18 cellular contexts compared by ENCODE assay signal in genomic region chr16:49514391-49514980, GRCh38.
DNase-seq lines count a peak whose midpoint lies in the region; ATAC-seq and TF ChIP-seq lines count a peak whose summit lies in the region.
"Had no signal": no experiment of that assay in that cellular context is flagged by ENCODE, and none has a peak within 500 bp of the region (broad histone marks: within the 10 kb centered on the region; RNA-seq: fewer than 3 reads in every experiment).

No MANE protein-coding gene starts in this region.

- H2AFZ ChIP-seq in neural progenitor cell (replicated peaks) (no peak overlapping the region), PC-9 (no peak overlapping the region)

- H3K9me3 ChIP-seq in neural progenitor cell (ENCODE audit: low read depth) (no peaks in the 10 kb centered on the region), upper lobe of right lung (no peaks in the 10 kb centered on the region), PC-9 (ENCODE audit: insufficient read depth, low read depth) (no peaks in the 10 kb centered on the region)

- ATAC-seq in WTC11 (no peak), upper lobe of right lung (no peak), GM18511 (IDR thresholded peaks at IDR 0.05; ENCODE audit: unreplicated experiment) (no peak)
- ATAC-seq: K562 had no signal

- H3K4me3 Mint-ChIP-seq in WTC11 (no peak overlapping the region), neural progenitor cell (no peak overlapping the region)

- H3K4me2 ChIP-seq in neural progenitor cell (no peak overlapping the region), PC-9 (no peak overlapping the region)

- H3K36me3 Mint-ChIP-seq in WTC11 (no peaks in the 10 kb centered on the region; the same call in none of the 2 replicates), neural progenitor cell (peaks cover 13% of the 10 kb centered on the region)

- H3K79me2 ChIP-seq in neural progenitor cell (ENCODE audit: low read depth) (no peaks in the 10 kb centered on the region), PC-9 (ENCODE audit: low read depth) (no peaks in the 10 kb centered on the region)

- H3K4me1 Mint-ChIP-seq in WTC11 (no peaks in the 10 kb centered on the region), neural progenitor cell (peaks cover 10% of the 10 kb centered on the region)

- POLR2A ChIA-PET in WTC11 (lab: Charles Lee), result interaction anchor here (0.6 kb wide), 1 partner anchor 294 kb away, joined by 3 read pairs; no protein-coding TSS in a partner anchor
- POLR2A ChIA-PET in PC-9 (lab: Charles Lee; ENCODE audit: unreplicated experiment), result no interaction called here

- H3K9me3 Mint-ChIP-seq in WTC11 (no peaks in the 10 kb centered on the region), neural progenitor cell (no peaks in the 10 kb centered on the region)

- H3K36me3 ChIP-seq in neural progenitor cell (no peaks in the 10 kb centered on the region), upper lobe of right lung (no peaks in the 10 kb centered on the region), PC-9 (ENCODE audit: low read depth) (no peaks in the 10 kb centered on the region)

- no peak overlapping the region for H3K9ac ChIP-seq in neural progenitor cell

- peak; percentile 79 for DNase-seq in NCI-H82 (lab: John Stamatoyannopoulos, UW)
- no peak for DNase-seq in NCI-H82 treated with DMSO at 0.1 percent for 48 hours (lab: John Stamatoyannopoulos, UW; ENCODE audit: unreplicated experiment)
- no peak for DNase-seq in WTC11 (ENCODE audit: low spot score)
- DNase-seq in neural progenitor cell (ENCODE audit: low spot score), result peak; percentile 58
- DNase-seq in upper lobe of right lung, result peak; percentile 58
- DNase-seq in GM03348 (ENCODE audit: low spot score), result no peak
- DNase-seq in PC-9, result no peak
- DNase-seq: DMS153, GF-D8, NCI-H1092 treated with DMSO at 0.1 percent for 48 hours, NCI-H187 treated with DMSO at 0.1 percent for 48 hours, NCI-H345, OCI-M1, SHP77 treated with DMSO at 0.1 percent for 48 hours, T-helper 1 cell had no signal

- H3K4me3 ChIP-seq in neural progenitor cell (no peak overlapping the region), upper lobe of right lung (no peak overlapping the region), PC-9 (no peak overlapping the region)
- H3K4me3 ChIP-seq: K562 had no signal

- H3K27me3 Mint-ChIP-seq in WTC11 (ENCODE audit: low read depth) (no peaks in the 10 kb centered on the region), neural progenitor cell (ENCODE audit: insufficient read depth, low read depth) (peaks cover 5% of the 10 kb centered on the region)

- intact Hi-C loops in upper lobe of right lung (cut with DNase I), result no loop called here
- intact Hi-C loops in PC-9 (cut with micrococcal nuclease; ENCODE audit: unreplicated experiment), result no loop called here

- H3K27me3 ChIP-seq in neural progenitor cell (no peaks in the 10 kb centered on the region), upper lobe of right lung (no peaks in the 10 kb centered on the region), PC-9 (ENCODE audit: insufficient read depth, low read depth) (peaks cover 83% of the 10 kb centered on the region)

- H3K27ac Mint-ChIP-seq in WTC11 (peak overlapping the region; percentile 45; the same call in 1 of the 2 replicates), neural progenitor cell (peak overlapping the region; percentile 6)

- no peaks in the 10 kb centered on the region for H3K9me2 ChIP-seq in PC-9 (ENCODE audit: insufficient read depth)

- CTCF ChIA-PET in WTC11 (lab: Charles Lee) (interaction anchor here (0.9 to 1.2 kb wide), 4 partner anchors 75 to 190 kb away, joined by 3 to 7 read pairs (median 3); no protein-coding TSS in a partner anchor), PC-9 (lab: Charles Lee) (no interaction called here)

- TF ChIP-seq CTCF in WTC11 (IDR thresholded peaks at IDR 0.05) (no peak), neural progenitor cell (IDR thresholded peaks at IDR 0.05) (no peak), upper lobe of right lung (IDR thresholded peaks at IDR 0.05) (no peak), PC-9 (conservative IDR thresholded peaks at IDR 0.05) (no peak)

- H4K20me1 ChIP-seq in neural progenitor cell (ENCODE audit: low read depth) (peaks cover 25% of the 10 kb centered on the region), PC-9 (ENCODE audit: insufficient read depth) (no peaks in the 10 kb centered on the region)

- H3F3A ChIP-seq in neural progenitor cell (ENCODE audit: low read depth) (no peaks in the 10 kb centered on the region), PC-9 (ENCODE audit: insufficient read depth, low read depth) (no peaks in the 10 kb centered on the region)

- H3K27ac ChIP-seq in neural progenitor cell (no peak overlapping the region), upper lobe of right lung (no peak overlapping the region), PC-9 (no peak overlapping the region)
- H3K27ac ChIP-seq: C4-2B had no signal

- BruUV-seq in PC-9 (replicated peaks; lab: Mats Ljungman, UMichigan), result no TSS peak

- H3K4me1 ChIP-seq in neural progenitor cell, result no peaks in the 10 kb centered on the region
- no peaks in the 10 kb centered on the region for H3K4me1 ChIP-seq in upper lobe of right lung
- no peaks in the 10 kb centered on the region for H3K4me1 ChIP-seq in PC-9 (replicated peaks; ENCODE audit: insufficient read depth)

TF ChIP-seq in WTC11, 78 proteins besides CTCF, POLR2A, EP300 and RAD21:
- TF ChIP-seq ESRRA (CRISPR knock-in tag; IDR thresholded peaks at IDR 0.05; ENCODE audit: borderline replicate concordance) (no peak), SP1 (CRISPR knock-in tag; conservative IDR thresholded peaks at IDR 0.05) (no peak), E2F4 (CRISPR knock-in tag; IDR thresholded peaks at IDR 0.05; ENCODE audit: borderline replicate concordance, low read depth) (no peak)

Comparison
In these comparisons a context has a peak if more than half of its experiments do, and no peak if none do; other contexts are left out.
1. DNase-seq: peak in NCI-H82 (single experiment), neural progenitor cell (single experiment) and upper lobe of right lung (single experiment); none in NCI-H82 treated with DMSO at 0.1 percent for 48 hours (single experiment), WTC11 (single experiment), GM03348 (single experiment) and PC-9 (0 of 2).